Comparison of ENCODE assay signal across 1 cellular context in the genomic region with DNA sequence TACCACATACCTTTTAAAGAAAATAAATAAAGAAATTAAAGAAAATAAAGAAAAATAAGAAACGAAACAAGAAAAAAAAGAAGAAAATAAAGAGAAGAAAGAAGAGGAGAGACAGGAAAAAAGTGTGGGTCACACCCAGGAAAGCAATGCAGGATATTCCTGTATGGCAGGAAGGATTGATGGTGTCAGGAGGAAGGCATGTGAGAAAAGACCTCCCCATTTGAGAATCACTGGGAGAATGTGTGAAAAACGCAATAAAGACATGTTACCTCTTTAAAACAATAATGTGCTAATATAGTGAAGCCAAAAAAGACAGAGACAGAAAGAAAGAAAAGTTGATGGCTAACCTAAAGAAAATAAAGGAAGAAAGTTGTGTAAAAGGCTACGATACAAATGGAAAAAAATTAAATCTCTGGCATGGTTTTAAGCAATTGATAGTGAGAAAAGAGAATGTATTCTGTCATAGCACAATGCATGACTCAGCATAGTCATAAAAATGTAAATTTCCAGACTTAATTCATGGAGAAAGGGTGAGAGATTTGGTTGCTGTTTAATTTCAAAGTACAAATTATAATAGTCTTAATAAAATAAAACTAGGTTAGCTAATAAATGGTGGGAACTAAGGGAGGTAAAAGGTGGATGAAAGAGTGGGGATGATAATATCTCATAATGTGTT.
TF ChIP-seq lines count a peak whose summit lies in the region.

No MANE protein-coding gene starts in this region.

TF ChIP-seq in IMR-90, 13 proteins besides CTCF, POLR2A, EP300 and RAD21:
- TF ChIP-seq, protein P1, sequence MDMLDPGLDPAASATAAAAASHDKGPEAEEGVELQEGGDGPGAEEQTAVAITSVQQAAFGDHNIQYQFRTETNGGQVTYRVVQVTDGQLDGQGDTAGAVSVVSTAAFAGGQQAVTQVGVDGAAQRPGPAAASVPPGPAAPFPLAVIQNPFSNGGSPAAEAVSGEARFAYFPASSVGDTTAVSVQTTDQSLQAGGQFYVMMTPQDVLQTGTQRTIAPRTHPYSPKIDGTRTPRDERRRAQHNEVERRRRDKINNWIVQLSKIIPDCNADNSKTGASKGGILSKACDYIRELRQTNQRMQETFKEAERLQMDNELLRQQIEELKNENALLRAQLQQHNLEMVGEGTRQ (IDR thresholded peaks at IDR 0.05; ENCODE audit: low read depth, low read length) = no peak
- peak; percentile 68 for TF ChIP-seq NFE2L2 (IDR thresholded peaks at IDR 0.05; ENCODE audit: low read depth, low read length)
TF ChIP-seq in IMR-90: peak in this region for 1.
